Comparison of ENCODE assay signal across 8 cellular contexts in genomic region chr15:77900331-77900963, GRCh38.
DNase-seq lines count a peak whose midpoint lies in the region; ATAC-seq and TF ChIP-seq lines count a peak whose summit lies in the region.
"Not testable (repeated sequence)": the region's sequence is repeated elsewhere in the genome, so short reads cannot be mapped to it uniquely, and the experiment has no call there.

No MANE protein-coding gene starts in this region.

- not testable (repeated sequence) for H3K36me3 ChIP-seq in DOHH2 (ENCODE audit: control insufficient read depth, low read length); SJCRH30; thoracic aorta

- not testable (repeated sequence) for H3K79me2 ChIP-seq in DOHH2 (ENCODE audit: control insufficient read depth, low read length)

- not testable (repeated sequence) for H3K4me3 ChIP-seq in DOHH2 (ENCODE audit: low read length); SJCRH30; choroid plexus epithelial cell (ENCODE audit: low read depth, low read length); thoracic aorta

- DNase-seq in HT-29 (ENCODE audit: low spot score) (peak; percentile 68), SJCRH30 (peak; percentile 66), activated T-cell treated with anti-CD3 and anti-CD28 coated beads for 48 hours (ENCODE audit: low read depth) (peak; percentile 61), choroid plexus epithelial cell (ENCODE audit: low read depth) (peak; percentile 15), iPS DF 4.7 (ENCODE audit: extremely low read depth, low spot score) (peak; percentile 36), sciatic nerve (ENCODE audit: low spot score) (peak; percentile 63)
- not testable (repeated sequence) for DNase-seq in thoracic aorta (ENCODE audit: low spot score)

- intact Hi-C loops in sciatic nerve (cut with DNase I), result not testable (repeated sequence)

- peak; percentile 89 for ATAC-seq in sciatic nerve
- ATAC-seq in thoracic aorta (ENCODE audit: insufficient number of reproducible peaks, low FRiP score, low read depth), result not testable (repeated sequence)

- H3K27me3 ChIP-seq in DOHH2 (ENCODE audit: control insufficient read depth, low read length); SJCRH30; thoracic aorta (replicated peaks; ENCODE audit: insufficient read depth): not testable (repeated sequence)

- H3K9me2 ChIP-seq in DOHH2 (replicated peaks; ENCODE audit: control insufficient read depth, low read length), result not testable (repeated sequence)

- H3K4me2 ChIP-seq in DOHH2 (ENCODE audit: low read length), result not testable (repeated sequence)

- H4K20me1 ChIP-seq in DOHH2 (ENCODE audit: control insufficient read depth, insufficient read depth, low read depth, low read length), result not testable (repeated sequence)

- not testable (repeated sequence) for H3K4me1 ChIP-seq in DOHH2 (ENCODE audit: control insufficient read depth, low read length); SJCRH30; thoracic aorta (ENCODE audit: control insufficient read depth in 1 of 2, low read depth in 2 of 2)

- H3K9me3 ChIP-seq in DOHH2 (ENCODE audit: control insufficient read depth, insufficient read depth, low read length); SJCRH30 (replicated peaks); thoracic aorta: not testable (repeated sequence)

- H3K27ac ChIP-seq in DOHH2 (ENCODE audit: low read depth, low read length); SJCRH30; thoracic aorta: not testable (repeated sequence)

- not testable (repeated sequence) for H3F3A ChIP-seq in DOHH2 (ENCODE audit: control insufficient read depth, insufficient read depth)

- TF ChIP-seq CTCF in DOHH2 (IDR thresholded peaks at IDR 0.05; ENCODE audit: low read depth, low read length, poor library complexity, severe bottlenecking) (peak; percentile 63), choroid plexus epithelial cell (conservative IDR thresholded peaks at IDR 0.05; ENCODE audit: low read depth, low read length) (peak; percentile 51), thoracic aorta (IDR thresholded peaks at IDR 0.05) (peak; percentile 69)
